Comparison of ENCODE assay signal across 8 cellular contexts in the genomic region with DNA sequence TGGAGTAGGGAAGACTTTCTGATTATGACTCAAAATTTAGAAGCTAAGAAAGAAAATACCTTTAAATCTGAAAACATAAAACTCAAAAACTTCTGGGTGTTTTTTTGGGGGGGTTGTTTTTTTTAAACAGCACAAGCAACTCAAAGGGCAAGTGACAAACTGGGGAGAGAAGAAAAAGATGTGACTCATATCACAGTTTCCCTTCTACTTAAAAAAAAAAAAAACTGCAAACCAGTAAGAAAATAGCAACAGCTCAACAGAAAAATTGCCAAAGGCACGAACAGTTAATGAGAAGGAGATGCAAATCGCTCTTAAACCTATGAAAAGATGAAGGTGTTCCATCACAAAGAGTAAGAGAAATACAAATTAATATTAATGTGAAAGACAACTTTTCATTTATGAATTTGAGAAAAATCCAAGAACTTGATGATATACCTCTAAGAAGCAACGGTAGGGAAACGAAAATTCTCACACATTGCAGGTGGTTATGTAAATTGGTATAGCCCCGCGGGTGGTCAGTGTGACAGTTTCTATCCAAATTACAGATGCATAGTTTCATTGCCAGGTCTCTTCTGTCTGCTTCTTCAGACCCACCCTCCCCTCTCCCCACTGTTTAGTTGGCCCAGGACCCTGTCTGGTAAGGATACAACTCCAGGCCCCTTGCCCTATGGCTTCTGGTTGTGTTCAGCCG. TPM values are rescaled to one million over a fixed set of nuclear protein-coding genes. Genes with fewer than 3 reads are reported as not detected.
DNase-seq lines count a peak whose midpoint lies in the region; ATAC-seq and TF ChIP-seq lines count a peak whose summit lies in the region.

No MANE protein-coding gene starts in this region.

- H3K36me3 Mint-ChIP-seq in T-helper 17 cell (ENCODE audit: low read depth), result peaks cover 12% of the 10 kb centered on the region

- H3K27me3 ChIP-seq in BLaER1, result no peaks in the 10 kb centered on the region
- H3K27me3 ChIP-seq in left ventricle myocardium inferior (ENCODE audit: low read depth), result no peaks in the 10 kb centered on the region

- peak; percentile 85 for ATAC-seq in HG03066 (IDR thresholded peaks at IDR 0.05; ENCODE audit: low read depth, unreplicated experiment)
- peak; percentile 72 for ATAC-seq in T-helper 17 cell

- peaks cover 30% of the 10 kb centered on the region for H3K4me1 ChIP-seq in BLaER1
- peaks cover 60% of the 10 kb centered on the region for H3K4me1 ChIP-seq in left ventricle myocardium inferior

- H3K4me3 ChIP-seq in BLaER1, result no peak overlapping the region
- no peak overlapping the region for H3K4me3 ChIP-seq in left ventricle myocardium inferior
- H3K4me3 ChIP-seq in lower leg skin (ENCODE audit: low read depth, poor library complexity, severe bottlenecking), result no peak overlapping the region

- H3K9me3 ChIP-seq in BLaER1 (no peaks in the 10 kb centered on the region), T-helper 17 cell (ENCODE audit: control insufficient read depth, low read length, poor library complexity, severe bottlenecking) (no peaks in the 10 kb centered on the region), left ventricle myocardium inferior (replicated peaks) (no peaks in the 10 kb centered on the region)

- no peak for TF ChIP-seq CTCF in left ventricle myocardium inferior (IDR thresholded peaks at IDR 0.05; ENCODE audit: borderline replicate concordance)
- TF ChIP-seq CTCF in lower leg skin (IDR thresholded peaks at IDR 0.05), result no peak

- peak; percentile 26 for TF ChIP-seq POLR2A in GM19099 (IDR thresholded peaks at IDR 0.05; ENCODE audit: extremely low read depth, insufficient read length, low read depth)
- TF ChIP-seq POLR2A in lower leg skin (IDR thresholded peaks at IDR 0.05), result no peak

- H3K4me3 Mint-ChIP-seq in T-helper 17 cell, result peak overlapping the region; percentile 84

- H3K9ac ChIP-seq in BLaER1, result no peak overlapping the region

- peak overlapping the region; percentile 2; the same call in 1 of the 2 replicates for H3K4me2 ChIP-seq in BLaER1

- H3K4me1 Mint-ChIP-seq in T-helper 17 cell, result peaks cover 59% of the 10 kb centered on the region

- no peaks in the 10 kb centered on the region for H3K27me3 Mint-ChIP-seq in T-helper 17 cell

- H3K27ac Mint-ChIP-seq in T-helper 17 cell, result peak overlapping the region; percentile 97

- peaks cover 44% of the 10 kb centered on the region for H3K36me3 ChIP-seq in BLaER1
- H3K36me3 ChIP-seq in left ventricle myocardium inferior, result peaks cover 4% of the 10 kb centered on the region

- peaks cover 25% of the 10 kb centered on the region; the same call in 1 of the 2 replicates for H4K20me1 ChIP-seq in BLaER1

- intact Hi-C loops in left ventricle myocardium inferior (cut with micrococcal nuclease), result loop anchor here (10.0 kb wide), 1 partner anchor 46 kb away; no protein-coding TSS in a partner anchor
- intact Hi-C loops in lower leg skin (cut with DNase I; ENCODE audit: low total_unique reads), result no loop called here

- no peak for DNase-seq in T-helper 17 cell
- DNase-seq in left ventricle myocardium inferior, result no peak
- no peak for DNase-seq in hippocampal formation (lab: John Stamatoyannopoulos, UW)
- DNase-seq in NCI-H748 (lab: John Stamatoyannopoulos, UW; ENCODE audit: unreplicated experiment), result no peak
- DNase-seq in lower leg skin (ENCODE audit: low spot score in 2 of 2), result no peak

- WGBS in lower leg skin, 2 donors, result 77 to 79% methylated on average over 7 of the region's 7 CpGs

- H3K27ac ChIP-seq in BLaER1 (0 out of 2 replicates have a peak overlapping the region, but pooled peaks have one; percentile 22), left ventricle myocardium inferior (replicated peaks) (no peak overlapping the region)

RNA-seq across cellular contexts. Expression of a gene that starts 9.0 kb away (rescaled TPM):
- total RNA-seq in T-helper 17 cell (10 to 100 TPM; 40.5 to 48.1 TPM), left ventricle myocardium inferior (9.0 TPM), lower leg skin (10 to 100 TPM in 1 of 4 donors, 1 to 10 TPM in 3; 2.7 to 14.2 (median 2.9) TPM)

RNA-seq across cellular contexts. Expression of a gene that starts 27.5 kb away (rescaled TPM):
- total RNA-seq in T-helper 17 cell (10 to 100 TPM; 17.0 to 18.9 TPM), left ventricle myocardium inferior (6.8 TPM), lower leg skin (10 to 100 TPM; 27.6 to 33.3 (median 30.2) TPM)
